Comparison of ENCODE assay signal across 21 cellular contexts in the genomic region with DNA sequence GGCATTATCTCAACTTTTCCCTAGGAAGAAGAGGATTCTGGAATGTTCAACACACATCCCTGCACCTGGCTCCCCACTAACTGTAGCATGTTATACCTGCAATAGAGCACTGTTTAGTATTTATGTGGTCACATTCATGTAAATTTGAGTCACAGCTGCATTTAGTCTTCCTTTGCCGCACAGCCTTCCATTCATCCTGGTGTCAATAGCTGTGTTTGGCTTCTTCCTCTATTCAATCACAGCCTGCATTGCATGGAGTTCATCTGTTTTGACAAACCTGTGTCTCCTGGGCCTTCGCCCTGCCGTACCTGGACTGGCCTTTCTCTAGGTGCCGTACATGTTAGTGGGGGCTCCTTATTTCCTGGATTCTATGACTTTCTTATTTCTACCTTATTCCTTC. TPM values are rescaled to one million over a fixed set of nuclear protein-coding genes. Genes with fewer than 3 reads are reported as not detected.
"Had no signal": no experiment of that assay in that cellular context is flagged by ENCODE, and none has a peak within 500 bp of the region (broad histone marks: within the 10 kb centered on the region; RNA-seq: fewer than 3 reads in every experiment).

No MANE protein-coding gene starts in this region.

- ATAC-seq: activated naive CD4-positive, alpha-beta T cell treated with anti-CD3 and anti-CD28 coated beads, Interleukin-2, amount 50 U/mL, for 72 hours; heart left ventricle; left cardiac atrium; right cardiac atrium; stimulated activated naive CD8-positive, alpha-beta T cell treated with anti-CD3 and anti-CD28 coated beads, Interleukin-15, amount 100 ng/mL, for 72 hours had no signal

- H3K4me3 Mint-ChIP-seq: dendritic cell treated with granulocyte-macrophage colony-stimulating factor and Interleukin-4, amounts not matched to agents 40 ng/mL and 50 ng/mL, for 4 days; nephron progenitor cell; stimulated activated naive CD8-positive, alpha-beta T cell treated with anti-CD3 and anti-CD28 coated beads, Interleukin-15, amount 100 ng/mL, for 72 hours had no signal

- H3K27me3 Mint-ChIP-seq: brain; dendritic cell treated with granulocyte-macrophage colony-stimulating factor and Interleukin-4, amounts not matched to agents 40 ng/mL and 50 ng/mL, for 4 days; stimulated activated naive CD8-positive, alpha-beta T cell treated with anti-CD3 and anti-CD28 coated beads, Interleukin-15, amount 100 ng/mL, for 72 hours had no signal

- H3K9me3 Mint-ChIP-seq: activated naive CD4-positive, alpha-beta T cell treated with anti-CD3 and anti-CD28 coated beads, Interleukin-2, amount 50 U/mL, for 72 hours; brain; dendritic cell treated with granulocyte-macrophage colony-stimulating factor and Interleukin-4, amounts not matched to agents 40 ng/mL and 50 ng/mL, for 4 days; nephron progenitor cell; stimulated activated naive CD8-positive, alpha-beta T cell treated with anti-CD3 and anti-CD28 coated beads, Interleukin-15, amount 100 ng/mL, for 72 hours had no signal

- H3K27ac Mint-ChIP-seq: brain; dendritic cell treated with granulocyte-macrophage colony-stimulating factor and Interleukin-4, amounts not matched to agents 40 ng/mL and 50 ng/mL, for 4 days; nephron progenitor cell had no signal

- DNase-seq: activated CD4-positive, alpha-beta T cell treated with anti-CD3 and anti-CD28 coated beads for 1 hour; activated CD4-positive, alpha-beta T cell treated with anti-CD3 and anti-CD28 coated beads, Interleukin-2, amount 50 U/mL, for 48 hours; activated effector memory CD4-positive, alpha-beta T cell treated with anti-CD3 and anti-CD28 coated beads, Interleukin-2, amount 50 U/mL, for 16 hours; aorta; effector CD4-positive, alpha-beta T cell; heart left ventricle; islet precursor cell; left cardiac atrium; midbrain; nephron progenitor cell; nucleus accumbens; right cardiac atrium; stimulated activated CD4-positive, alpha-beta T cell treated with anti-CD3 and anti-CD28 coated beads, Interleukin-4, amount 100 ng/mL, for 24 hours; stimulated activated naive CD8-positive, alpha-beta T cell treated with anti-CD3 and anti-CD28 coated beads, Interleukin-15, amount 100 ng/mL, for 72 hours; T-helper 1 cell; T-helper 9 cell; tibial artery had no signal

RNA-seq across cellular contexts. Expression of gene CDC45, which starts 28.1 kb away (rescaled TPM):
- total RNA-seq: cardiac septum had no signal
